25 cellular contexts compared by ENCODE assay signal in genomic region chr6:135268263-135268662, GRCh38.
A peak's percentile ranks its signal among the peaks of the same experiment; 100 is the strongest.
DNase-seq lines count a peak whose midpoint lies in the region; ATAC-seq, FAIRE-seq and TF ChIP-seq lines count a peak whose summit lies in the region.
"Had no signal": no experiment of that assay in that cellular context is flagged by ENCODE, and none has a peak within 500 bp of the region (broad histone marks: within the 10 kb centered on the region; RNA-seq: fewer than 3 reads in every experiment).

No MANE protein-coding gene starts in this region.

- BruUV-seq in HepG2 (replicated peaks; lab: Mats Ljungman, UMichigan) = no TSS peak

- no peak for ATAC-seq in HepG2
- no peak for ATAC-seq in right lobe of liver
- ATAC-seq in GM18519 (IDR thresholded peaks at IDR 0.05; ENCODE audit: low FRiP score, unreplicated experiment) = no peak
- ATAC-seq: GM12878, GM23338 had no signal

- H3K36me3 ChIP-seq in HepG2 (replicated peaks in 1 of 2; ENCODE audit: control insufficient read depth in 1 of 2, insufficient read depth in 2 of 2, low read length in 2 of 2) = no peaks in the 10 kb centered on the region
- H3K36me3 ChIP-seq in right lobe of liver = no peaks in the 10 kb centered on the region
- H3K36me3 ChIP-seq in mucosa of rectum (ENCODE audit: control insufficient read depth in 2 of 2, insufficient read depth in 2 of 2, low read length in 2 of 2) = no peaks in the 10 kb centered on the region
- H3K36me3 ChIP-seq: HAP-1 had no signal

- FAIRE-seq in HepG2 (lab: Jason Lieb, UNC) = no peak
- FAIRE-seq: G401.6, GM12878 had no signal

- H4K20me1 ChIP-seq in HepG2 (ENCODE audit: insufficient read depth, low read length) = no peaks in the 10 kb centered on the region

- no peak for TF ChIP-seq POLR2A in HepG2 (IDR thresholded peaks at IDR 0.05; ENCODE audit: insufficient read depth in 1 of 2, low read depth in 2 of 2, low read length in 2 of 2)
- no peak for TF ChIP-seq POLR2A in right lobe of liver (IDR thresholded peaks at IDR 0.05)

- intact Hi-C loops in HepG2 (cut with micrococcal nuclease; ENCODE audit: unreplicated experiment) = no loop called here
- intact Hi-C loops in right lobe of liver (cut with DNase I) = no loop called here

- TF ChIP-seq EP300 in HepG2 (IDR thresholded peaks at IDR 0.05; ENCODE audit: low read depth in 2 of 2, low read length in 2 of 2) (no peak), HepG2 (CRISPR knock-in tag; IDR thresholded peaks at IDR 0.05; ENCODE audit: borderline replicate concordance) (no peak)

- CTCF ChIA-PET in HepG2 (lab: Yijun Ruan, JAX; ENCODE audit: low intra/inter-chr PET ratio, low total read pairs) = no interaction called here

- no peak for TF ChIP-seq CTCF in HepG2 (CRISPR knock-in tag; IDR thresholded peaks at IDR 0.05)
- no peak for TF ChIP-seq CTCF in right lobe of liver (IDR thresholded peaks at IDR 0.05)
- TF ChIP-seq CTCF in VCaP (conservative IDR thresholded peaks at IDR 0.05) = no peak

- H3K4me3 ChIP-seq in HepG2 (replicated peaks in 1 of 3; ENCODE audit: insufficient read depth in 1 of 3, low read depth in 2 of 3, low read length in 3 of 3) (no peak overlapping the region), right lobe of liver (no peak overlapping the region), mucosa of rectum (ENCODE audit: low read length in 2 of 2) (peak overlapping the region in 1 of 2 donors; percentile 22)
- H3K4me3 ChIP-seq: GM12878, GM23338, HAP-1, PC-9 had no signal

- DNase-seq in HepG2 (ENCODE audit: low spot score) = no peak
- DNase-seq in right lobe of liver = no peak
- no peak for DNase-seq in SHP77 (lab: John Stamatoyannopoulos, UW)
- DNase-seq in stimulated activated CD4-positive, alpha-beta T cell treated with anti-CD3 and anti-CD28 coated beads, Interleukin-4, amount 100 ng/mL, for 4 hours = no peak
- DNase-seq in activated CD4-positive, alpha-beta T cell treated with anti-CD3 and anti-CD28 coated beads for 48 hours = no peak
- DNase-seq: CD4-positive, alpha-beta T cell; DMS53; HFFc6; IMR-90; NCI-H1092; NCI-H1417 treated with DMSO at 0.1 percent for 48 hours; NCI-H1694 treated with DMSO at 0.1 percent for 48 hours; NCI-H2081; NCI-H345; NCI-H510A treated with DMSO at 0.1 percent for 48 hours; PC-9; Right ventricle myocardium superior had no signal

- POLR2A ChIA-PET in HepG2 (lab: Yijun Ruan, JAX) = no interaction called here

- in situ Hi-C loops in HepG2 (cut with HindIII; ENCODE audit: extremely low pct_ligation_motif_present, low pct_unique_long_range_greater_than_20kb) = no loop called here

- H3K4me2 ChIP-seq in HepG2 (ENCODE audit: low read depth, low read length) = no peak overlapping the region
- H3K4me2 ChIP-seq: GM23338, PC-9 had no signal

- no peak overlapping the region for H3K9ac ChIP-seq in HepG2 (ENCODE audit: insufficient read depth, low read depth, low read length)
- H3K9ac ChIP-seq in mucosa of rectum (ENCODE audit: low read depth in 1 of 2, low read length in 2 of 2) = no peak overlapping the region
- H3K9ac ChIP-seq: KMS-11 had no signal

- 49% methylated on average over 3 of the region's 3 CpGs for WGBS in HepG2 (ENCODE audit: low lambda C conversion rate)
- WGBS in right lobe of liver (ENCODE audit: insufficient coverage, low coverage, low lambda C conversion rate, missing lambda C conversion rate) = 80% methylated on average over 1 of the region's 3 CpGs

- peaks cover 0 to 2% of the 10 kb centered on the region in 2 experiments; a peak in 2 of 5 replicates for H3K27me3 ChIP-seq in HepG2 (ENCODE audit: control insufficient read depth in 1 of 2, insufficient read depth in 2 of 2, low read length in 2 of 2)
- no peaks in the 10 kb centered on the region for H3K27me3 ChIP-seq in right lobe of liver
- no peaks in the 10 kb centered on the region for H3K27me3 ChIP-seq in mucosa of rectum (ENCODE audit: control insufficient read depth in 2 of 2, insufficient read depth in 2 of 2, low read length in 2 of 2)

- no peak for TF ChIP-seq RAD21 in HepG2 (CRISPR knock-in tag; IDR thresholded peaks at IDR 0.05)

- peaks cover 35% of the 10 kb centered on the region for H3K4me1 ChIP-seq in HepG2 (ENCODE audit: insufficient read depth, low read length)
- no peaks in the 10 kb centered on the region for H3K4me1 ChIP-seq in right lobe of liver
- peaks cover 38 to 55% of the 10 kb centered on the region in 2 donors for H3K4me1 ChIP-seq in mucosa of rectum (ENCODE audit: control insufficient read depth in 2 of 2, insufficient read depth in 2 of 2, low read length in 2 of 2)
- H3K4me1 ChIP-seq: HAP-1 had no signal

- H2AFZ ChIP-seq in HepG2 (ENCODE audit: low read length) = no peak overlapping the region
- H2AFZ ChIP-seq: GM23338, PC-9 had no signal

- no peak overlapping the region for H3K27ac ChIP-seq in HepG2 (ENCODE audit: extremely low read length, insufficient read depth, low read length)
- H3K27ac ChIP-seq in right lobe of liver = no peak overlapping the region
- H3K27ac ChIP-seq in VCaP = peak overlapping the region; percentile 80
- peak overlapping the region; percentile 83 to 90 for H3K27ac ChIP-seq in mucosa of rectum (ENCODE audit: low read depth in 2 of 2, low read length in 2 of 2)
- H3K27ac ChIP-seq: KMS-11, PC-9 had no signal

- H3K79me2 ChIP-seq in HepG2 (ENCODE audit: insufficient read depth, low read length) = no peaks in the 10 kb centered on the region

- H3K9me3 ChIP-seq in HepG2 (ENCODE audit: low read length) (no peaks in the 10 kb centered on the region), right lobe of liver (no peaks in the 10 kb centered on the region), mucosa of rectum (ENCODE audit: control insufficient read depth in 2 of 2, low read length in 2 of 2) (no peaks in the 10 kb centered on the region)
- H3K9me3 ChIP-seq: HAP-1 had no signal

TF ChIP-seq in HepG2, 621 proteins besides CTCF, POLR2A, EP300 and RAD21:
- TF ChIP-seq CEBPB (IDR thresholded peaks at IDR 0.05; ENCODE audit: borderline replicate concordance, low read depth, low read length) (0 out of 2 replicates have a peak, but pooled peaks have one; percentile 7), HMGXB3 (CRISPR knock-in tag; IDR thresholded peaks at IDR 0.05; ENCODE audit: borderline replicate concordance) (no peak), ZNF280B (CRISPR knock-in tag; IDR thresholded peaks at IDR 0.05; ENCODE audit: borderline replicate concordance) (no peak), ZNF121 (CRISPR knock-in tag; IDR thresholded peaks at IDR 0.05) (peak; percentile 17; the same call in 1 of the 2 replicates), ZKSCAN8 (CRISPR knock-in tag; IDR thresholded peaks at IDR 0.05; ENCODE audit: borderline replicate concordance) (no peak)
- TF ChIP-seq, protein P1, sequence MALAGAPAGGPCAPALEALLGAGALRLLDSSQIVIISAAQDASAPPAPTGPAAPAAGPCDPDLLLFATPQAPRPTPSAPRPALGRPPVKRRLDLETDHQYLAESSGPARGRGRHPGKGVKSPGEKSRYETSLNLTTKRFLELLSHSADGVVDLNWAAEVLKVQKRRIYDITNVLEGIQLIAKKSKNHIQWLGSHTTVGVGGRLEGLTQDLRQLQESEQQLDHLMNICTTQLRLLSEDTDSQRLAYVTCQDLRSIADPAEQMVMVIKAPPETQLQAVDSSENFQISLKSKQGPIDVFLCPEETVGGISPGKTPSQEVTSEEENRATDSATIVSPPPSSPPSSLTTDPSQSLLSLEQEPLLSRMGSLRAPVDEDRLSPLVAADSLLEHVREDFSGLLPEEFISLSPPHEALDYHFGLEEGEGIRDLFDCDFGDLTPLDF (CRISPR knock-in tag; IDR thresholded peaks at IDR 0.05) = no peak

Comparison
In these comparisons a context has a peak if more than half of its experiments do, and no peak if none do; other contexts are left out.
1. H3K27ac ChIP-seq: peak in VCaP (single experiment) and mucosa of rectum (2 of 2); none in HepG2 (single experiment) and right lobe of liver (0 of 3).